ENCODE assay signal across 25 cellular contexts in genomic region chr1:2360588-2361364, GRCh38. TPM values are rescaled to one million over a fixed set of nuclear protein-coding genes. Genes with fewer than 3 reads are reported as not detected.
A peak's percentile ranks its signal among the peaks of the same experiment; 100 is the strongest.
DNase-seq lines count a peak whose midpoint lies in the region; ATAC-seq and TF ChIP-seq lines count a peak whose summit lies in the region.
"Had no signal": no experiment of that assay in that cellular context is flagged by ENCODE, and none has a peak within 500 bp of the region (broad histone marks: within the 10 kb centered on the region; RNA-seq: fewer than 3 reads in every experiment).

No MANE protein-coding gene starts in this region.

- CTCF ChIA-PET in activated CD4-positive, alpha-beta T cell treated with anti-CD3 and anti-CD28 coated beads, Interleukin-2, amount 10 ng/mL, durations not matched to agents 7 days and 5 days (lab: Charles Lee): interaction anchor here (0.7 to 1.4 kb wide), 2 partner anchors 59 to 166 kb away, joined by 3 read pairs; partner anchors contain the start of gene FAAP20

- POLR2A ChIA-PET in activated CD4-positive, alpha-beta T cell treated with anti-CD3 and anti-CD28 coated beads, Interleukin-2, amount 10 ng/mL, durations not matched to agents 7 days and 5 days (lab: Charles Lee): no interaction called here

- H3K27me3 ChIP-seq in prostate gland (replicated peaks; ENCODE audit: insufficient read depth): no peaks in the 10 kb centered on the region

- no peaks in the 10 kb centered on the region for H3K4me1 Mint-ChIP-seq in activated T-cell treated with anti-CD3 and anti-CD28 coated beads, Interleukin-2, amount 50 U/mL, for 24 hours (ENCODE audit: low read depth)
- no peaks in the 10 kb centered on the region for H3K4me1 Mint-ChIP-seq in activated CD4-positive, alpha-beta T cell treated with anti-CD3 and anti-CD28 coated beads, Interleukin-2, amount 10 ng/mL, durations not matched to agents 7 days and 5 days
- H3K4me1 Mint-ChIP-seq: CD4-positive, CD25-positive, alpha-beta regulatory T cell had no signal

- H3K9me3 Mint-ChIP-seq in activated T-cell treated with anti-CD3 and anti-CD28 coated beads, Interleukin-2, amount 50 U/mL, for 24 hours: peaks cover 10% of the 10 kb centered on the region
- H3K9me3 Mint-ChIP-seq in activated CD4-positive, alpha-beta T cell treated with anti-CD3 and anti-CD28 coated beads, Interleukin-2, amount 10 ng/mL, durations not matched to agents 7 days and 5 days: peaks cover 5% of the 10 kb centered on the region

- H3K27ac Mint-ChIP-seq in activated T-cell treated with anti-CD3 and anti-CD28 coated beads, Interleukin-2, amount 50 U/mL, for 24 hours: no peak overlapping the region
- H3K27ac Mint-ChIP-seq in activated CD4-positive, alpha-beta T cell treated with anti-CD3 and anti-CD28 coated beads, Interleukin-2, amount 10 ng/mL, durations not matched to agents 7 days and 5 days: no peak overlapping the region
- H3K27ac Mint-ChIP-seq: CD4-positive, CD25-positive, alpha-beta regulatory T cell; T-helper 17 cell had no signal

- peak overlapping the region; percentile 26 to 47 for H3K27ac ChIP-seq in prostate gland

- no peaks in the 10 kb centered on the region for H3K36me3 ChIP-seq in prostate gland

- TF ChIP-seq CTCF in AG10803 (conservative IDR thresholded peaks at IDR 0.05; ENCODE audit: low read length) (no peak), fibroblast of pulmonary artery (IDR thresholded peaks at IDR 0.05; ENCODE audit: low read length, missing control alignments) (no peak), prostate gland (IDR thresholded peaks at IDR 0.05) (no peak)

- H3K9me3 ChIP-seq in prostate gland: no peaks in the 10 kb centered on the region

- H3K36me3 Mint-ChIP-seq in activated T-cell treated with anti-CD3 and anti-CD28 coated beads, Interleukin-2, amount 50 U/mL, for 24 hours (ENCODE audit: low read depth): no peaks in the 10 kb centered on the region
- H3K36me3 Mint-ChIP-seq in activated CD4-positive, alpha-beta T cell treated with anti-CD3 and anti-CD28 coated beads, Interleukin-2, amount 10 ng/mL, durations not matched to agents 7 days and 5 days (ENCODE audit: low read depth): no peaks in the 10 kb centered on the region
- H3K36me3 Mint-ChIP-seq: CD4-positive, CD25-positive, alpha-beta regulatory T cell had no signal

- no peaks in the 10 kb centered on the region for H3K4me1 ChIP-seq in prostate gland (replicated peaks)

- ATAC-seq in GM21619 (IDR thresholded peaks at IDR 0.05; ENCODE audit: unreplicated experiment) (no peak), GM21786 (IDR thresholded peaks at IDR 0.05; ENCODE audit: unreplicated experiment) (no peak)
- ATAC-seq: T-helper 17 cell had no signal

- 50% methylated on average over 11 of the region's 11 CpGs for WGBS in prostate gland

- H3K4me3 ChIP-seq in AG10803 (ENCODE audit: low read length) (no peak overlapping the region), fibroblast of pulmonary artery (replicated peaks; ENCODE audit: low read depth, low read length) (no peak overlapping the region), prostate gland (no peak overlapping the region)

- no peaks in the 10 kb centered on the region for H3K27me3 Mint-ChIP-seq in activated T-cell treated with anti-CD3 and anti-CD28 coated beads, Interleukin-2, amount 50 U/mL, for 24 hours
- H3K27me3 Mint-ChIP-seq in activated CD4-positive, alpha-beta T cell treated with anti-CD3 and anti-CD28 coated beads, Interleukin-2, amount 10 ng/mL, durations not matched to agents 7 days and 5 days: peaks cover 5% of the 10 kb centered on the region
- H3K27me3 Mint-ChIP-seq: CD4-positive, CD25-positive, alpha-beta regulatory T cell; T-helper 17 cell had no signal

- intact Hi-C loops in prostate gland (cut with DNase I): no loop called here

- no peak overlapping the region for H3K4me3 Mint-ChIP-seq in activated T-cell treated with anti-CD3 and anti-CD28 coated beads, Interleukin-2, amount 50 U/mL, for 24 hours
- no peak overlapping the region for H3K4me3 Mint-ChIP-seq in activated CD4-positive, alpha-beta T cell treated with anti-CD3 and anti-CD28 coated beads, Interleukin-2, amount 10 ng/mL, durations not matched to agents 7 days and 5 days
- H3K4me3 Mint-ChIP-seq: CD4-positive, CD25-positive, alpha-beta regulatory T cell; T-helper 17 cell had no signal

- TF ChIP-seq POLR2A in prostate gland (IDR thresholded peaks at IDR 0.05): no peak

- DNase-seq in AG10803 (ENCODE audit: low read depth) (peak; percentile 51), M059J (ENCODE audit: low read depth) (peak; percentile 42), fibroblast of pulmonary artery (ENCODE audit: low read depth) (peak; percentile 17), prostate gland (ENCODE audit: low spot score) (peak; percentile 56)
- DNase-seq in activated T-cell treated with anti-CD3 and anti-CD28 coated beads, Interleukin-2, amount 50 U/mL, for 24 hours: no peak
- DNase-seq in activated CD4-positive, alpha-beta T cell treated with anti-CD3 and anti-CD28 coated beads, Interleukin-2, amount 10 ng/mL, durations not matched to agents 7 days and 5 days: no peak
- DNase-seq: ACHN; activated CD4-positive, alpha-beta T cell treated with anti-CD3 and anti-CD28 coated beads, Interleukin-2, amount 50 U/mL, for 48 hours; activated gamma-delta T cell treated with Interleukin-2 at 50 U/mL for 16 hours; CD4-positive, CD25-positive, alpha-beta regulatory T cell; cerebellar nuclear complex; DMS 273 treated with DMSO at 0.1 percent for 48 hours; effector CD8-positive, alpha-beta T cell; GDM1; GOT3; KBM-7; midbrain; NCI-H187; NCI-H2227 treated with DMSO at 0.1 percent for 48 hours; NCI-H774; OCI-M1; substantia nigra had no signal

RNA-seq across cellular contexts. Expression of gene MORN1, which starts 30.6 kb away (rescaled TPM):
- 6.7 and 11.0 TPM in 2 replicates for total RNA-seq in M059J (2014; rRNA removed; shearing (Covaris generic))
- total RNA-seq in prostate gland: 10 to 100 TPM; 18.6 to 21.0 TPM
- 1 to 10 TPM; 6.7 to 8.1 TPM for total RNA-seq in activated CD4-positive, alpha-beta T cell treated with anti-CD3 and anti-CD28 coated beads, Interleukin-2, amount 10 ng/mL, durations not matched to agents 7 days and 5 days

RNA-seq across cellular contexts. Expression of gene RER1, which starts 30.9 kb away (rescaled TPM):
- 135 and 233 TPM in 2 replicates for total RNA-seq in M059J (2014; rRNA removed; shearing (Covaris generic))
- total RNA-seq in prostate gland: 10 to 100 TPM; 86.1 to 97.0 TPM
- total RNA-seq in activated CD4-positive, alpha-beta T cell treated with anti-CD3 and anti-CD28 coated beads, Interleukin-2, amount 10 ng/mL, durations not matched to agents 7 days and 5 days: 100 to 1,000 TPM; 156 to 159 TPM

RNA-seq across cellular contexts. Expression of gene PEX10, which starts 51.6 kb away (rescaled TPM):
- 18.8 and 31.2 TPM in 2 replicates for total RNA-seq in M059J (2014; rRNA removed; shearing (Covaris generic))
- 10 to 100 TPM; 38.3 to 49.9 TPM for total RNA-seq in prostate gland
- 10 to 100 TPM in 1 of 2 experiments, 1 to 10 TPM in 1; 9.2 to 10.3 TPM for total RNA-seq in activated CD4-positive, alpha-beta T cell treated with anti-CD3 and anti-CD28 coated beads, Interleukin-2, amount 10 ng/mL, durations not matched to agents 7 days and 5 days

Comparison
In these comparisons a context has a peak if more than half of its experiments do, and no peak if none do; other contexts are left out.
1. DNase-seq: peak in AG10803 (single experiment), M059J (single experiment), fibroblast of pulmonary artery (single experiment) and prostate gland (single experiment); none in activated T-cell treated with anti-CD3 and anti-CD28 coated beads, Interleukin-2, amount 50 U/mL, for 24 hours (single experiment) and activated CD4-positive, alpha-beta T cell treated with anti-CD3 and anti-CD28 coated beads, Interleukin-2, amount 10 ng/mL, durations not matched to agents 7 days and 5 days (single experiment).